8 cellular contexts compared by ENCODE assay signal in the genomic region with DNA sequence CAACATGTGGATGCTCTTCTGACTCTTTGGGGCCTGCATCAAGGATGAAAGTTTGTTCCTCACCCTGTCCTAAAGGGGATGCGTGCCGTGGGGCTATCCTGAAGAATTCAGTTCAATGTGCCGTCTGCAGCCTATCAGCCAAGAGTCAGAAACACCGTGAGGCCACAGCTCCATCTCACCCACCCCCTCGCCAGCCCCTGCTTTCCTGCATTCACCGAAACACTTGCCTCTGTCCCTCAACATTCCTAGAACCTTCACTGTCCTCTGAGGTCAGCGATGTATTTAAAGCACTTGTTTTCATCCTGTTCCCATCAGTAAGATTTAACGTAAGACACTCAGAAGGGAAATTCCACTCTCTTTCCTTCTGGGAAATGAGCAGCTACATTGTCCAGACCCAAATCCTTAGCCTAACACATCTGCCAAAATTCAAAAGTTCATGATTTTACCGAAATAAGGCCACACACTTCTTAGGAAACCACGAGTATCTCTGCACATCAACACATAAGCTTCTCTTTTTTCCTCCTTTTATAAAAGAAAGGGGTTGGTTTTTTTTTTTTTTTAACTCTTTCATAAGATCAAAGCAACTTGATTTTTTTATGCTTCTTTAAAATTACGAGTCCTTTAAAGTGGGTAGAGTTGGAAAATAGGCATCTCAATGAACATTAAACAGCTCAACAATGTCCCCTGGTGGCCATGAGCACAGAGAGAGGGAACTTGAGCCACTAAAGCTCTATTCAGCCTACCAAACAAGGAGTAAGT.
DNase-seq lines count a peak whose midpoint lies in the region; ATAC-seq and TF ChIP-seq lines count a peak whose summit lies in the region.

No MANE protein-coding gene starts in this region.

- H3K4me1 ChIP-seq in Caco-2, result peaks cover 46% of the 10 kb centered on the region
- no peaks in the 10 kb centered on the region for H3K4me1 ChIP-seq in H9 (ENCODE audit: insufficient read depth, low read length)

- H3T11ph ChIP-seq in H9 (ENCODE audit: low read length), result no peak overlapping the region

- H3K9me3 Mint-ChIP-seq in Caco-2 (ENCODE audit: unreplicated experiment) (no peaks in the 10 kb centered on the region), H9 (no peaks in the 10 kb centered on the region)
- H3K9me3 Mint-ChIP-seq in activated CD4-positive, alpha-beta memory T cell treated with anti-CD3 and anti-CD28 coated beads for 36 hours, result no peaks in the 10 kb centered on the region

- no TSS peak for BruUV-seq in Caco-2 (replicated peaks; lab: Mats Ljungman, UMichigan)

- H3K4me3 Mint-ChIP-seq in Caco-2 (ENCODE audit: unreplicated experiment), result no peak overlapping the region
- no peak overlapping the region for H3K4me3 Mint-ChIP-seq in H9
- H3K4me3 Mint-ChIP-seq in activated CD4-positive, alpha-beta memory T cell treated with anti-CD3 and anti-CD28 coated beads for 36 hours, result peak overlapping the region; percentile 5

- no peaks in the 10 kb centered on the region for H3K27me3 ChIP-seq in Caco-2 (replicated peaks; ENCODE audit: control insufficient read depth, insufficient read depth, low read length)
- H3K27me3 ChIP-seq in H9 (ENCODE audit: insufficient read depth, low read length), result no peaks in the 10 kb centered on the region

- H2AK5ac ChIP-seq in H9 (ENCODE audit: insufficient read length, low read length), result no peak overlapping the region

- POLR2A ChIA-PET in Caco-2 (lab: Charles Lee), result interaction anchor here (0.6 kb wide), 1 partner anchor 159 kb away, joined by 6 read pairs; no protein-coding TSS in a partner anchor
- POLR2A ChIA-PET in activated CD4-positive, alpha-beta memory T cell treated with anti-CD3 and anti-CD28 coated beads for 36 hours (lab: Charles Lee), result interaction anchor here (1.4 kb wide), 1 partner anchor 178 kb away, joined by 6 read pairs; a partner anchor contains a TSS

- H3K36me3 Mint-ChIP-seq in Caco-2 (ENCODE audit: insufficient read depth, unreplicated experiment) (peaks cover 55% of the 10 kb centered on the region), H9 (ENCODE audit: insufficient read depth in 1 of 3, low read depth in 3 of 3) (no peaks in the 10 kb centered on the region; a peak in 1 of 7 replicates)
- peaks cover 5% of the 10 kb centered on the region for H3K36me3 Mint-ChIP-seq in activated CD4-positive, alpha-beta memory T cell treated with anti-CD3 and anti-CD28 coated beads for 36 hours

- intact Hi-C loops in Caco-2 (cut with micrococcal nuclease; ENCODE audit: unreplicated experiment), result loop anchor here (1.0 to 2.0 kb wide), 4 partner anchors 100 to 314 kb away; a partner anchor contains a TSS
- intact Hi-C loops in activated CD4-positive, alpha-beta memory T cell treated with anti-CD3 and anti-CD28 coated beads for 36 hours (cut with micrococcal nuclease), result loop anchor here (1.0 to 5.0 kb wide), 6 partner anchors 38 to 477 kb away; no protein-coding TSS in a partner anchor

- H2BK20ac ChIP-seq in H9 (ENCODE audit: low read depth, low read length, poor library complexity, severe bottlenecking), result no peak overlapping the region

- no peaks in the 10 kb centered on the region for H3K27me3 Mint-ChIP-seq in Caco-2 (ENCODE audit: insufficient read depth, unreplicated experiment)
- no peaks in the 10 kb centered on the region for H3K27me3 Mint-ChIP-seq in H9 (ENCODE audit: low read depth)
- peaks cover 1% of the 10 kb centered on the region for H3K27me3 Mint-ChIP-seq in activated CD4-positive, alpha-beta memory T cell treated with anti-CD3 and anti-CD28 coated beads for 36 hours

- DNase-seq in Caco-2 (peak; percentile 62 to 68), H9 (peak; percentile 45), NCI-H226 (peak; percentile 91), middle frontal gyrus (ENCODE audit: extremely low spot score, low spot score) (peak; percentile 55)
- peak; percentile 71 for DNase-seq in activated CD4-positive, alpha-beta memory T cell treated with anti-CD3 and anti-CD28 coated beads for 36 hours
- peak; percentile 70 for DNase-seq in effector CD4-positive, alpha-beta T cell
- DNase-seq in stimulated activated CD8-positive, alpha-beta memory T cell treated with anti-CD3 and anti-CD28 coated beads, Interleukin-2, amount 100 ng/mL, for 48 hours (ENCODE audit: low read depth in 2 of 2), result peak; percentile 25 to 46

- H3K4me2 ChIP-seq in H9 (ENCODE audit: insufficient read depth, insufficient read length, low read length), result no peak overlapping the region

- H3K14ac ChIP-seq in H9 (ENCODE audit: insufficient read depth, low read length), result no peak overlapping the region

- H4K8ac ChIP-seq in H9 (replicated peaks; ENCODE audit: insufficient read length, low read depth, low read length), result no peak overlapping the region

- no peak overlapping the region for H2BK15ac ChIP-seq in H9 (ENCODE audit: low read depth, low read length)

- H2BK12ac ChIP-seq in H9 (ENCODE audit: insufficient read length, low read depth, low read length), result no peak overlapping the region

- no peak overlapping the region for H4K5ac ChIP-seq in H9 (ENCODE audit: insufficient read length, low read depth, low read length)

- CTCF ChIA-PET in Caco-2 (lab: Charles Lee), result interaction anchor here (0.6 to 1.4 kb wide), 10 partner anchors 9 to 674 kb away, joined by 3 to 12 read pairs (median 5); no protein-coding TSS in a partner anchor
- CTCF ChIA-PET in activated CD4-positive, alpha-beta memory T cell treated with anti-CD3 and anti-CD28 coated beads for 36 hours (lab: Charles Lee), result interaction anchor here (0.6 to 7.1 kb wide), 56 partner anchors 9 to 477 kb away, joined by 3 to 190 read pairs (median 4); a partner anchor contains a TSS

- no CpG with 5 or more reads among the region's 11 CpGs for WGBS in H9 (ENCODE audit: extremely low coverage, insufficient read length, low lambda C conversion rate)

- TF ChIP-seq CTCF in Caco-2 (IDR thresholded peaks at IDR 0.05; ENCODE audit: insufficient read depth in 1 of 2, low read depth in 1 of 2, low read length in 1 of 2, severe bottlenecking in 1 of 2, unreplicated experiment in 1 of 2), result peak; percentile 82 to 96
- TF ChIP-seq CTCF in H9 (conservative IDR thresholded peaks at IDR 0.05), result peak; percentile 91

- no peak overlapping the region for H3K4ac ChIP-seq in H9 (ENCODE audit: low read depth, low read length)

- no peaks in the 10 kb centered on the region for H4K20me1 ChIP-seq in H9 (ENCODE audit: control insufficient read depth, insufficient read depth, insufficient read length)

- no peaks in the 10 kb centered on the region; the same call in 1 of the 2 replicates for H3K36me3 ChIP-seq in Caco-2 (ENCODE audit: control insufficient read depth, insufficient read depth, low read length)

- H3K4me3 ChIP-seq in Caco-2 (ENCODE audit: low read depth, low read length), result no peak overlapping the region

- H3K79me1 ChIP-seq in H9 (ENCODE audit: insufficient read depth, low read depth, low read length, poor library complexity, severe bottlenecking), result no peaks in the 10 kb centered on the region

- no peaks in the 10 kb centered on the region for H3K23me2 ChIP-seq in H9 (ENCODE audit: insufficient read length, low read depth, low read length, poor library complexity, severe bottlenecking)

- no peak overlapping the region for H2BK5ac ChIP-seq in H9 (ENCODE audit: insufficient read length, low read length)

- no peak overlapping the region for H2BK120ac ChIP-seq in H9 (ENCODE audit: low read depth, low read length, poor library complexity, severe bottlenecking)

- H3K23ac ChIP-seq in H9 (ENCODE audit: insufficient read length, low read depth, low read length), result no peak overlapping the region

- H3K4me1 Mint-ChIP-seq in Caco-2 (ENCODE audit: low read depth, unreplicated experiment) (peaks cover 20% of the 10 kb centered on the region), H9 (peaks cover 15 to 21% of the 10 kb centered on the region in 2 experiments)
- peaks cover 32% of the 10 kb centered on the region for H3K4me1 Mint-ChIP-seq in activated CD4-positive, alpha-beta memory T cell treated with anti-CD3 and anti-CD28 coated beads for 36 hours (ENCODE audit: low read depth)

- no peak overlapping the region for H4K91ac ChIP-seq in H9 (ENCODE audit: insufficient read length, low read depth, low read length)

- no peak overlapping the region for H3K27ac ChIP-seq in H9 (ENCODE audit: insufficient read length, low read depth, low read length)

- H3K9me3 ChIP-seq in Caco-2 (no peaks in the 10 kb centered on the region), H9 (ENCODE audit: control insufficient read depth, low read depth, low read length) (no peaks in the 10 kb centered on the region)

- H3K79me2 ChIP-seq in H9 (ENCODE audit: insufficient read depth, low read length), result no peaks in the 10 kb centered on the region

- H3K27ac Mint-ChIP-seq in Caco-2 (ENCODE audit: unreplicated experiment) (no peak overlapping the region), H9 (peak overlapping the region in 1 of 3 experiments; percentile 51; a peak in 3 of 7 replicates)
- peak overlapping the region; percentile 3 for H3K27ac Mint-ChIP-seq in activated CD4-positive, alpha-beta memory T cell treated with anti-CD3 and anti-CD28 coated beads for 36 hours

- no peak overlapping the region for H3K18ac ChIP-seq in H9 (ENCODE audit: insufficient read length, low read depth, low read length)

- H3K56ac ChIP-seq in H9 (ENCODE audit: insufficient read length, low read depth, low read length), result no peak overlapping the region

- H3K9ac ChIP-seq in H9 (ENCODE audit: extremely low read depth, insufficient read length, low read length), result no peak overlapping the region

- ATAC-seq in GM19452 (IDR thresholded peaks at IDR 0.05; ENCODE audit: unreplicated experiment), result no peak

- no peak overlapping the region for H2AFZ ChIP-seq in H9 (ENCODE audit: low read length)

Comparison
In these comparisons a context has a peak if more than half of its experiments do, and no peak if none do; other contexts are left out.
1. DNase-seq: peak in every context shown above with its lines; median percentile 91 in NCI-H226; 71 in activated CD4-positive, alpha-beta memory T cell treated with anti-CD3 and anti-CD28 coated beads for 36 hours; 70 in effector CD4-positive, alpha-beta T cell; 65 in Caco-2; 55 in middle frontal gyrus; 45 in H9; 36 in stimulated activated CD8-positive, alpha-beta memory T cell treated with anti-CD3 and anti-CD28 coated beads, Interleukin-2, amount 100 ng/mL, for 48 hours.